In genomic region chr5:61519728-61520277, GRCh38 we compare ENCODE assay signal across 22 cellular contexts.
"Had no signal": no experiment of that assay in that cellular context is flagged by ENCODE, and none has a peak within 500 bp of the region (broad histone marks: within the 10 kb centered on the region; RNA-seq: fewer than 3 reads in every experiment).

No MANE protein-coding gene starts in this region.

- H3K27me3 ChIP-seq: colonic mucosa, sigmoid colon, stomach, thyroid gland had no signal

- H3K27me3 Mint-ChIP-seq: dendritic cell treated with granulocyte-macrophage colony-stimulating factor and Interleukin-4, amounts not matched to agents 40 ng/mL and 50 ng/mL, for 4 days; naive B cell had no signal

- H3K36me3 ChIP-seq: colonic mucosa, lower lobe of right lung, thyroid gland had no signal

- H3K9me3 Mint-ChIP-seq: dendritic cell treated with granulocyte-macrophage colony-stimulating factor and Interleukin-4, amounts not matched to agents 40 ng/mL and 50 ng/mL, for 4 days; stimulated activated effector memory CD8-positive, alpha-beta T cell treated with anti-CD3 and anti-CD28 coated beads, Interleukin-12 subunit alpha, Interleukin-12 subunit beta, amount 100 ng/mL, for 72 hours had no signal

- DNase-seq: colonic mucosa; effector CD8-positive, alpha-beta T cell; foreskin melanocyte; hypothalamus; immature natural killer cell; left ventricle myocardium superior; lower lobe of right lung; mucosa of descending colon; naive B cell; nucleus accumbens; psoas muscle; right cardiac atrium; sigmoid colon; stimulated activated CD4-positive, alpha-beta T cell treated with anti-CD3 and anti-CD28 coated beads, Interleukin-2, amount 100 ng/mL, for 24 hours; stimulated activated CD4-positive, alpha-beta T cell treated with anti-CD3 and anti-CD28 coated beads, Interleukin-4, amount 100 ng/mL, for 24 hours; stimulated activated naive CD4-positive, alpha-beta T cell treated with Interleukin-2 at 50 U/mL for 16 hours; stomach; thyroid gland; trophoblast cell had no signal

- H3K4me3 ChIP-seq: colonic mucosa, lower lobe of right lung, mucosa of descending colon, psoas muscle, sigmoid colon, stomach, thyroid gland had no signal

- H3K4me1 ChIP-seq: colonic mucosa, lower lobe of right lung, psoas muscle had no signal

- H3K4me1 Mint-ChIP-seq: stimulated activated effector memory CD8-positive, alpha-beta T cell treated with anti-CD3 and anti-CD28 coated beads, Interleukin-12 subunit alpha, Interleukin-12 subunit beta, amount 100 ng/mL, for 72 hours had no signal

- H3K4me3 Mint-ChIP-seq: dendritic cell treated with granulocyte-macrophage colony-stimulating factor and Interleukin-4, amounts not matched to agents 40 ng/mL and 50 ng/mL, for 4 days; immature natural killer cell; naive B cell; nephron; stimulated activated effector memory CD8-positive, alpha-beta T cell treated with anti-CD3 and anti-CD28 coated beads, Interleukin-12 subunit alpha, Interleukin-12 subunit beta, amount 100 ng/mL, for 72 hours had no signal

- H3K27ac Mint-ChIP-seq: dendritic cell treated with granulocyte-macrophage colony-stimulating factor and Interleukin-4, amounts not matched to agents 40 ng/mL and 50 ng/mL, for 4 days; immature natural killer cell; nephron; stimulated activated effector memory CD8-positive, alpha-beta T cell treated with anti-CD3 and anti-CD28 coated beads, Interleukin-12 subunit alpha, Interleukin-12 subunit beta, amount 100 ng/mL, for 72 hours had no signal

- H3K9me3 ChIP-seq: colonic mucosa, mucosa of descending colon, psoas muscle, sigmoid colon, thyroid gland had no signal

- ATAC-seq: left ventricle myocardium superior; lower lobe of right lung; mucosa of descending colon; psoas muscle; right cardiac atrium; stimulated activated effector memory CD8-positive, alpha-beta T cell treated with anti-CD3 and anti-CD28 coated beads, Interleukin-12 subunit alpha, Interleukin-12 subunit beta, amount 100 ng/mL, for 72 hours had no signal

- H3K27ac ChIP-seq: colonic mucosa, lower lobe of right lung, psoas muscle, sigmoid colon, stomach, thyroid gland had no signal
